In genomic region chr1:246093230-246093629, GRCh38 we compare ENCODE assay signal across 33 cellular contexts.
A peak's percentile ranks its signal among the peaks of the same experiment; 100 is the strongest.
DNase-seq lines count a peak whose midpoint lies in the region; ATAC-seq, FAIRE-seq and TF ChIP-seq lines count a peak whose summit lies in the region.
"Had no signal": no experiment of that assay in that cellular context is flagged by ENCODE, and none has a peak within 500 bp of the region (broad histone marks: within the 10 kb centered on the region; RNA-seq: fewer than 3 reads in every experiment).

No MANE protein-coding gene starts in this region.

- POLR2A ChIA-PET in HEK293 (lab: Yijun Ruan, JAX): no interaction called here
- POLR2A ChIA-PET in K562 (lab: Yijun Ruan, JAX): interaction anchor here (0.5 kb wide), 1 partner anchor 8 kb away, joined by 3 read pairs; no protein-coding TSS in a partner anchor
- POLR2A ChIA-PET in endothelial cell of umbilical vein (lab: Charles Lee): no interaction called here

- H3K27me3 ChIP-seq in K562 (ENCODE audit: control insufficient read depth in 2 of 2, insufficient read depth in 2 of 2, low read length in 2 of 2) (no peaks in the 10 kb centered on the region), endothelial cell of umbilical vein (ENCODE audit: control insufficient read depth in 2 of 2, insufficient read depth in 2 of 2, low read length in 2 of 2) (no peaks in the 10 kb centered on the region)
- H3K27me3 ChIP-seq: BE2C; BLaER1; BLaER1 treated with 17β-estradiol and CSF1 and Interleukin-3, amounts not matched to agents 10 nM and 100 nM had no signal

- H3K4me2 ChIP-seq in K562 (ENCODE audit: insufficient read depth, low read length) (no peak overlapping the region), endothelial cell of umbilical vein (ENCODE audit: insufficient read depth, low read length) (no peak overlapping the region)
- H3K4me2 ChIP-seq: A549, BLaER1 had no signal

- intact Hi-C loops in K562 (cut with micrococcal nuclease): no loop called here
- intact Hi-C loops in endothelial cell of umbilical vein (cut with micrococcal nuclease): no loop called here

- no TSS peak for BruUV-seq in K562 (replicated peaks; lab: Mats Ljungman, UMichigan)
- BruUV-seq in endothelial cell of umbilical vein (replicated peaks; lab: Mats Ljungman, UMichigan): no TSS peak

- no peak for TF ChIP-seq POLR2A in K562 (conservative IDR thresholded peaks at IDR 0.05)
- TF ChIP-seq POLR2A in endothelial cell of umbilical vein (IDR thresholded peaks at IDR 0.05; ENCODE audit: low read depth, low read length): no peak

- H4K20me1 ChIP-seq in K562 (replicated peaks; ENCODE audit: control insufficient read depth, insufficient read depth, low read length): no peaks in the 10 kb centered on the region
- H4K20me1 ChIP-seq in endothelial cell of umbilical vein (replicated peaks; ENCODE audit: control insufficient read depth, extremely low read depth, insufficient read depth, low read length): no peaks in the 10 kb centered on the region
- H4K20me1 ChIP-seq: BLaER1; BLaER1 treated with 17β-estradiol and CSF1 and Interleukin-3, amounts not matched to agents 10 nM and 100 nM had no signal

- H3K9me3 ChIP-seq in HEK293 (ENCODE audit: control insufficient read depth, insufficient read depth, low read depth, low read length) (no peaks in the 10 kb centered on the region), K562 (replicated peaks; ENCODE audit: control insufficient read depth, insufficient read depth, low read depth, low read length) (no peaks in the 10 kb centered on the region), endothelial cell of umbilical vein (replicated peaks; ENCODE audit: control insufficient read depth, insufficient read depth, low read length) (no peaks in the 10 kb centered on the region)
- H3K9me3 ChIP-seq: A549, BE2C, Caco-2 had no signal

- FAIRE-seq in K562 (lab: Jason Lieb, UNC): no peak
- peak; percentile 54 for FAIRE-seq in endothelial cell of umbilical vein (lab: Jason Lieb, UNC)
- FAIRE-seq: A204.1, A549, D721Med had no signal

- no peak overlapping the region for H3K27ac ChIP-seq in HEK293 (ENCODE audit: extremely low read depth, low read depth, low read length)
- no peak overlapping the region for H3K27ac ChIP-seq in K562 (ENCODE audit: extremely low read depth, low read depth, low read length)
- no peak overlapping the region for H3K27ac ChIP-seq in endothelial cell of umbilical vein (ENCODE audit: insufficient read depth, low read depth, low read length)
- H3K27ac ChIP-seq: 22Rv1, A549, BLaER1, C4-2B had no signal

- CTCF ChIA-PET in HEK293 (lab: Yijun Ruan, JAX): no interaction called here
- CTCF ChIA-PET in K562 (lab: Yijun Ruan, JAX; ENCODE audit: low intra/inter-chr PET ratio): no interaction called here
- CTCF ChIA-PET in endothelial cell of umbilical vein (lab: Charles Lee): no interaction called here

- in situ Hi-C loops in K562 (cut with MboI): no loop called here

- H3K79me2 ChIP-seq in K562 (ENCODE audit: control insufficient read depth, insufficient read depth, low read length) (peaks cover 4% of the 10 kb centered on the region; the same call in 2 of the 3 replicates), endothelial cell of umbilical vein (ENCODE audit: control insufficient read depth, insufficient read depth, low read length) (no peaks in the 10 kb centered on the region)

- TF ChIP-seq EP300 in K562 (IDR thresholded peaks at IDR 0.05; ENCODE audit: low read length): no peak

- H3K36me3 ChIP-seq in HEK293 (ENCODE audit: control insufficient read depth in 2 of 2, insufficient read depth in 1 of 2, low read length in 2 of 2) (no peaks in the 10 kb centered on the region), K562 (ENCODE audit: control insufficient read depth, insufficient read depth, low read length) (no peaks in the 10 kb centered on the region), endothelial cell of umbilical vein (ENCODE audit: control insufficient read depth in 2 of 2, extremely low read depth in 1 of 2, insufficient read depth in 2 of 2, low read length in 2 of 2) (no peaks in the 10 kb centered on the region)
- H3K36me3 ChIP-seq: BE2C, BLaER1 had no signal

- dilution Hi-C loops in endothelial cell of umbilical vein (cut with MboI; ENCODE audit: extremely low pct_ligation_motif_present, low sequenced_read_pairs): no loop called here

- H3K4me1 ChIP-seq in HEK293 (ENCODE audit: control insufficient read depth, insufficient read depth, low read length) (no peaks in the 10 kb centered on the region), K562 (replicated peaks in 1 of 2; ENCODE audit: control insufficient read depth in 2 of 2, insufficient read depth in 2 of 2, low read length in 2 of 2) (peaks cover 5 to 8% of the 10 kb centered on the region in 2 experiments; a peak in 2 of 5 replicates), endothelial cell of umbilical vein (ENCODE audit: control insufficient read depth, extremely low read depth, insufficient read depth, low read length) (no peaks in the 10 kb centered on the region)
- H3K4me1 ChIP-seq: A549, Caco-2 had no signal

- no peak for ATAC-seq in K562
- no peak for ATAC-seq in GM18867 (IDR thresholded peaks at IDR 0.05; ENCODE audit: unreplicated experiment)
- ATAC-seq in GM21390 (IDR thresholded peaks at IDR 0.05; ENCODE audit: unreplicated experiment): no peak
- ATAC-seq: A549; CD8-positive, alpha-beta T cell had no signal

- WGBS in K562 (ENCODE audit: insufficient coverage, low coverage, missing lambda C conversion rate): 93% methylated on average over 4 of the region's 4 CpGs

- H2AFZ ChIP-seq in K562 (ENCODE audit: low read depth, low read length) (no peak overlapping the region), endothelial cell of umbilical vein (ENCODE audit: low read depth, low read length) (no peak overlapping the region)

- TF ChIP-seq CTCF in HEK293 (tag by site-specific recombination; IDR thresholded peaks at IDR 0.05) (no peak), K562 (IDR thresholded peaks at IDR 0.05 in 2 of 3, conservative IDR thresholded peaks at IDR 0.05 in 1 of 3; ENCODE audit: insufficient read depth in 2 of 3, low read depth in 1 of 3, low read length in 3 of 3) (no peak), endothelial cell of umbilical vein (IDR thresholded peaks at IDR 0.05; ENCODE audit: extremely low read depth in 1 of 2, insufficient read depth in 1 of 2, low read depth in 1 of 2, low read length in 2 of 2) (no peak)

- H3K9ac ChIP-seq in K562 (ENCODE audit: insufficient read depth in 1 of 2, low read depth in 2 of 2, low read length in 2 of 2): no peak overlapping the region
- no peak overlapping the region for H3K9ac ChIP-seq in endothelial cell of umbilical vein (replicated peaks; ENCODE audit: extremely low read depth, insufficient read depth, low read length)
- H3K9ac ChIP-seq: BLaER1; BLaER1 treated with 17β-estradiol and CSF1 and Interleukin-3, amounts not matched to agents 10 nM and 100 nM had no signal

- DNase-seq in K562 (ENCODE audit: extremely low read depth in 1 of 4, low spot score in 3 of 4) (no peak), endothelial cell of umbilical vein (ENCODE audit: low read depth, low spot score) (no peak)
- DNase-seq in stimulated activated CD4-positive, alpha-beta T cell treated with anti-CD3 and anti-CD28 coated beads, Interleukin-4, amount 100 ng/mL, for 24 hours: no peak
- DNase-seq: 8988T; ACHN; AML-193; BE2C; C1 segment of cervical spinal cord; Caco-2; Calu3; CD4-positive, alpha-beta memory T cell; CD4-positive, alpha-beta T cell; CD4-positive, CD25-positive, alpha-beta regulatory T cell; CD8-positive, alpha-beta memory T cell; CD8-positive, alpha-beta T cell; COR-L47; DMS 273 treated with DMSO at 0.1 percent for 48 hours; DMS153; DMS53; DMS79; DMS79 treated with DMSO at 0.1 percent for 48 hours; DND-41; EL had no signal

- no peak for TF ChIP-seq RAD21 in K562 (CRISPR knock-in tag; conservative IDR thresholded peaks at IDR 0.05 in 1 of 2, IDR thresholded peaks at IDR 0.05 in 1 of 2)

- H3K9me1 ChIP-seq in K562 (ENCODE audit: control insufficient read depth, insufficient read depth, low read length) (no peaks in the 10 kb centered on the region), endothelial cell of umbilical vein (replicated peaks; ENCODE audit: control insufficient read depth, extremely low read depth, insufficient read depth, low read length) (no peaks in the 10 kb centered on the region)

- no peak overlapping the region for H3K4me3 ChIP-seq in HEK293 (ENCODE audit: low read depth, low read length)
- H3K4me3 ChIP-seq in K562: no peak overlapping the region
- H3K4me3 ChIP-seq in endothelial cell of umbilical vein (replicated peaks in 1 of 3; ENCODE audit: insufficient read depth in 1 of 3, low read depth in 1 of 3, low read length in 3 of 3): no peak overlapping the region
- H3K4me3 ChIP-seq: A549; BLaER1; BLaER1 treated with 17β-estradiol and CSF1 and Interleukin-3, amounts not matched to agents 10 nM and 100 nM had no signal

TF ChIP-seq in HEK293, 187 proteins besides CTCF, POLR2A, EP300 and RAD21:
- TF ChIP-seq ZNF521 (tag by site-specific recombination; IDR thresholded peaks at IDR 0.05) (no peak), ZNF366 (tag by site-specific recombination; conservative IDR thresholded peaks at IDR 0.05) (no peak), ZNF146 (tag by site-specific recombination; IDR thresholded peaks at IDR 0.05) (peak; percentile 13; the same call in 1 of the 2 replicates)

TF ChIP-seq in K562, 482 proteins besides CTCF, POLR2A, EP300 and RAD21:
- TF ChIP-seq ZNF146 (CRISPR knock-in tag; IDR thresholded peaks at IDR 0.05; ENCODE audit: unreplicated experiment) (peak; percentile 91), RBM25 (IDR thresholded peaks at IDR 0.05; ENCODE audit: low read depth, low read length, severe bottlenecking) (peak; percentile 70), ZNF124 (CRISPR knock-in tag; IDR thresholded peaks at IDR 0.05) (no peak)

TF ChIP-seq in endothelial cell of umbilical vein, 7 proteins besides CTCF, POLR2A, EP300 and RAD21:
- TF ChIP-seq EZH2 (IDR thresholded peaks at IDR 0.05; ENCODE audit: borderline replicate concordance, low read depth, low read length, severe bottlenecking): no peak
- no peak for TF ChIP-seq MYC (IDR thresholded peaks at IDR 0.05; ENCODE audit: low read depth, low read length)
- TF ChIP-seq JUN (IDR thresholded peaks at IDR 0.05; ENCODE audit: borderline replicate concordance, insufficient read depth, insufficient read length, low read depth): no peak
- TF ChIP-seq GATA2 (IDR thresholded peaks at IDR 0.05; ENCODE audit: insufficient read depth, insufficient read length, low read depth, low read length): no peak
- TF ChIP-seq, protein P1, sequence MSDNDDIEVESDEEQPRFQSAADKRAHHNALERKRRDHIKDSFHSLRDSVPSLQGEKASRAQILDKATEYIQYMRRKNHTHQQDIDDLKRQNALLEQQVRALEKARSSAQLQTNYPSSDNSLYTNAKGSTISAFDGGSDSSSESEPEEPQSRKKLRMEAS (IDR thresholded peaks at IDR 0.05; ENCODE audit: insufficient read depth, insufficient read length): no peak
- TF ChIP-seq FOS (IDR thresholded peaks at IDR 0.05; ENCODE audit: borderline replicate concordance, insufficient read depth, low read length): no peak
- TF ChIP-seq POLR2AphosphoS5 (IDR thresholded peaks at IDR 0.05; ENCODE audit: insufficient read depth, low read depth, low read length): no peak

Comparison
In these comparisons a context has a peak if more than half of its experiments do, and no peak if none do; other contexts are left out.
1. Of the 44 proteins assayed by ChIP-seq in both K562 and HEK293: peak only in K562: none; only in HEK293: none; in both: ZNF146; in neither: 43.